ENCODE assay signal across 8 cellular contexts in genomic region chr20:32535316-32535952, GRCh38. TPM values are rescaled to one million over a fixed set of nuclear protein-coding genes. Genes with fewer than 3 reads are reported as not detected.
DNase-seq lines count a peak whose midpoint lies in the region; ATAC-seq, FAIRE-seq and TF ChIP-seq lines count a peak whose summit lies in the region.

No MANE protein-coding gene starts in this region.

- peaks cover 10% of the 10 kb centered on the region for H3K27me3 Mint-ChIP-seq in CD4-positive, CD25-positive, alpha-beta regulatory T cell
- no peaks in the 10 kb centered on the region for H3K27me3 Mint-ChIP-seq in T-helper 1 cell treated with Interleukin-12 subunit alpha and Interleukin-12 subunit beta and Interleukin-4 antibody, amounts not matched to agents 30 μg/mL and 1 μg/mL, for 36 hours (ENCODE audit: low read depth)

- peak overlapping the region; percentile 78 for H3K4me3 ChIP-seq in CD4-positive, CD25-positive, alpha-beta regulatory T cell (ENCODE audit: low read depth, low read length)
- H3K4me3 ChIP-seq in Jurkat, Clone E6-1 (ENCODE audit: low read length): peak overlapping the region; percentile 57
- no peak overlapping the region for H3K4me3 ChIP-seq in MG63

- no peak for ATAC-seq in CD4-positive, CD25-positive, alpha-beta regulatory T cell (ENCODE audit: low read depth in 2 of 2)

- peaks cover 84% of the 10 kb centered on the region for H3K4me1 ChIP-seq in CD4-positive, CD25-positive, alpha-beta regulatory T cell (ENCODE audit: control insufficient read depth, insufficient read depth, low read length, poor library complexity, severe bottlenecking)

- H3K36me3 Mint-ChIP-seq in CD4-positive, CD25-positive, alpha-beta regulatory T cell: peaks cover 9% of the 10 kb centered on the region
- H3K36me3 Mint-ChIP-seq in T-helper 1 cell treated with Interleukin-12 subunit alpha and Interleukin-12 subunit beta and Interleukin-4 antibody, amounts not matched to agents 30 μg/mL and 1 μg/mL, for 36 hours (ENCODE audit: low read depth): peaks cover 10% of the 10 kb centered on the region

- no peaks in the 10 kb centered on the region for H3K9me3 ChIP-seq in CD4-positive, CD25-positive, alpha-beta regulatory T cell (ENCODE audit: control insufficient read depth in 2 of 2, low read length in 2 of 2)
- no peaks in the 10 kb centered on the region for H3K9me3 ChIP-seq in MG63

- H3K4me1 Mint-ChIP-seq in CD4-positive, CD25-positive, alpha-beta regulatory T cell: peaks cover 19 to 87% (median 58%) of the 10 kb centered on the region in 4 donors
- peaks cover 72% of the 10 kb centered on the region for H3K4me1 Mint-ChIP-seq in T-helper 1 cell treated with Interleukin-12 subunit alpha and Interleukin-12 subunit beta and Interleukin-4 antibody, amounts not matched to agents 30 μg/mL and 1 μg/mL, for 36 hours (ENCODE audit: low read depth)

- peak; percentile 26 to 66 (median 49) for DNase-seq in CD4-positive, CD25-positive, alpha-beta regulatory T cell
- DNase-seq in Jurkat, Clone E6-1 (ENCODE audit: low read depth, low spot score): peak; percentile 64
- no peak for DNase-seq in MG63
- DNase-seq in GM12892 (ENCODE audit: insufficient read length): no peak
- no peak for DNase-seq in ecto neural progenitor cell (ENCODE audit: low spot score)
- DNase-seq in DMS114 treated with DMSO at 0.1 percent for 48 hours (lab: John Stamatoyannopoulos, UW; ENCODE audit: unreplicated experiment): no peak

- peak overlapping the region; percentile 94 for H3K27ac ChIP-seq in CD4-positive, CD25-positive, alpha-beta regulatory T cell (ENCODE audit: insufficient read depth, low read length, poor library complexity, severe bottlenecking)
- peak overlapping the region; percentile 77 for H3K27ac ChIP-seq in layer of hippocampus (ENCODE audit: low read depth, low read length)

- H3K27ac Mint-ChIP-seq in CD4-positive, CD25-positive, alpha-beta regulatory T cell: peak overlapping the region; percentile 96 to 99 (median 98)
- peak overlapping the region; percentile 92 for H3K27ac Mint-ChIP-seq in T-helper 1 cell treated with Interleukin-12 subunit alpha and Interleukin-12 subunit beta and Interleukin-4 antibody, amounts not matched to agents 30 μg/mL and 1 μg/mL, for 36 hours

- no peaks in the 10 kb centered on the region for H3K27me3 ChIP-seq in CD4-positive, CD25-positive, alpha-beta regulatory T cell (ENCODE audit: control insufficient read depth, insufficient read depth, low read length)
- H3K27me3 ChIP-seq in layer of hippocampus (ENCODE audit: control insufficient read depth, insufficient read depth, low read length): no peaks in the 10 kb centered on the region
- H3K27me3 ChIP-seq in MG63: no peaks in the 10 kb centered on the region

- H3K9me3 Mint-ChIP-seq in CD4-positive, CD25-positive, alpha-beta regulatory T cell: no peaks in the 10 kb centered on the region
- H3K9me3 Mint-ChIP-seq in T-helper 1 cell treated with Interleukin-12 subunit alpha and Interleukin-12 subunit beta and Interleukin-4 antibody, amounts not matched to agents 30 μg/mL and 1 μg/mL, for 36 hours: no peaks in the 10 kb centered on the region

- no peak for FAIRE-seq in GM12892 (lab: Jason Lieb, UNC)

- peak overlapping the region; percentile 88 to 96 (median 90) for H3K4me3 Mint-ChIP-seq in CD4-positive, CD25-positive, alpha-beta regulatory T cell
- peak overlapping the region; percentile 85 for H3K4me3 Mint-ChIP-seq in T-helper 1 cell treated with Interleukin-12 subunit alpha and Interleukin-12 subunit beta and Interleukin-4 antibody, amounts not matched to agents 30 μg/mL and 1 μg/mL, for 36 hours

- H3K36me3 ChIP-seq in CD4-positive, CD25-positive, alpha-beta regulatory T cell (ENCODE audit: control insufficient read depth, insufficient read depth, low read length): no peaks in the 10 kb centered on the region
- H3K36me3 ChIP-seq in MG63: no peaks in the 10 kb centered on the region

- TF ChIP-seq POLR2A in GM12892 (IDR thresholded peaks at IDR 0.05; ENCODE audit: low read depth, low read length): no peak

RNA-seq across cellular contexts. Expression of gene NOL4L, which starts 49.7 kb away (rescaled TPM):
- 84.8 TPM for total RNA-seq in CD4-positive, CD25-positive, alpha-beta regulatory T cell
- 10 to 100 TPM in 3 of 4 donors, 1 to 10 TPM in 1; 7.1 to 11.4 (median 10.6) TPM for polyA plus RNA-seq in CD4-positive, CD25-positive, alpha-beta regulatory T cell
- polyA plus RNA-seq in Jurkat, Clone E6-1 (2012; ENCODE audit: insufficient read depth, insufficient read length): 16.0 TPM
- total RNA-seq in MG63 (2014; rRNA removed; shearing (Covaris generic); ENCODE audit: low replicate concordance): 1.3 and 1.8 TPM in 2 replicates
- polyA plus RNA-seq in GM12892 (2012; ENCODE audit: missing spikeins): 16.8 TPM

Comparison
In these comparisons a context has a peak if more than half of its experiments do, and no peak if none do; other contexts are left out.
1. DNase-seq: peak in CD4-positive, CD25-positive, alpha-beta regulatory T cell (3 of 3) and Jurkat, Clone E6-1 (single experiment); none in MG63 (single experiment), GM12892 (single experiment), ecto neural progenitor cell (single experiment) and DMS114 treated with DMSO at 0.1 percent for 48 hours (single experiment).
2. RNA of gene NOL4L, which starts 49.7 kb away (total RNA-seq): 84.8 TPM in CD4-positive, CD25-positive, alpha-beta regulatory T cell (single experiment); 1.3 to 1.8 TPM in MG63; every median in the first group is over 10 times any median in the second.